In genomic region chrX:46865281-46865680, GRCh38 we compare ENCODE assay signal across 1 cellular context.
TF ChIP-seq lines count a peak whose summit lies in the region.

No MANE protein-coding gene starts in this region.

TF ChIP-seq in A549, 52 proteins besides CTCF, POLR2A, EP300 and RAD21 (continued from another document):
- TF ChIP-seq PBX3 (IDR thresholded peaks at IDR 0.05) (no peak), NPAS2 (CRISPR knock-in tag; IDR thresholded peaks at IDR 0.05; ENCODE audit: borderline replicate concordance) (no peak), MYC (IDR thresholded peaks at IDR 0.05; ENCODE audit: borderline replicate concordance, low read length) (no peak), JUN (IDR thresholded peaks at IDR 0.05) (no peak), ATOH8 (CRISPR knock-in tag; IDR thresholded peaks at IDR 0.05; ENCODE audit: low read depth) (no peak), FOSL2 (IDR thresholded peaks at IDR 0.05) (0 out of 2 replicates have a peak, but pooled peaks have one; percentile 7), FOSL2 (CRISPR knock-in tag; IDR thresholded peaks at IDR 0.05) (peak; percentile 58), TP53 (CRISPR knock-in tag; IDR thresholded peaks at IDR 0.05) (no peak), E2F6 (IDR thresholded peaks at IDR 0.05; ENCODE audit: borderline replicate concordance, low read depth) (no peak), HMGXB4 (CRISPR knock-in tag; IDR thresholded peaks at IDR 0.05; ENCODE audit: borderline replicate concordance) (no peak), MAX (IDR thresholded peaks at IDR 0.05) (peak; percentile 26; the same call in 1 of the 2 replicates), HOXB13 (CRISPR knock-in tag; IDR thresholded peaks at IDR 0.05; ENCODE audit: low read depth) (no peak), JUNB (IDR thresholded peaks at IDR 0.05) (no peak)
